Comparison of ENCODE assay signal across 14 cellular contexts in the genomic region with DNA sequence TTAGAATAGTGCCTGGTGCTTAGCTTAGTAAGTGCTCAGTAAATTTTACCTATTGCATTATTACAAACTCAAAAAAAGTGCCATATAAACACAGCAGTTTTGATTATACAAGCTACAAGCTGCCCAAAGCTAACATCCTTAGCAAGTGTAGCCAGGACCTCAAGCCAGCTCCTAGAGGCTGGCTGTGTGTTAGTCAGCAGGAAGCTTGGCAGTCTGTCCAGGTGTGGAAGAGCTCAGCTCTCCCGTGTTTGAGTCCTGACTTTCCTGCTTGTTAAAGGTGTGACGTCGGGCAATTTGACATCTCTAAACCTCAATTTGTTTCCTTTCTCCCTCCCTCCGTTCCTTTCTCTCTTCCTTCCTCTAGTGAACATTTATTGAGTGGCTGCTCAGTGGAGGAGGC.
DNase-seq lines count a peak whose midpoint lies in the region; ATAC-seq and TF ChIP-seq lines count a peak whose summit lies in the region.
"Had no signal": no experiment of that assay in that cellular context is flagged by ENCODE, and none has a peak within 500 bp of the region (broad histone marks: within the 10 kb centered on the region; RNA-seq: fewer than 3 reads in every experiment).

No MANE protein-coding gene starts in this region.

- H3K4me3 Mint-ChIP-seq in CD14-positive monocyte = peak overlapping the region in 1 of 2 donors; percentile 22
- H3K4me3 Mint-ChIP-seq: stimulated activated naive CD8-positive, alpha-beta T cell treated with anti-CD3 and anti-CD28 coated beads, Interleukin-15, Interleukin-2, amounts not matched to agents 100 ng/mL and 50 ng/mL, for 24 hours had no signal

- peaks cover 2 to 12% (median 3%) of the 10 kb centered on the region in 3 donors for H3K27me3 Mint-ChIP-seq in CD14-positive monocyte (ENCODE audit: low read depth in 3 of 3)

- peaks cover 0 to 3% of the 10 kb centered on the region in 2 donors for H3K36me3 Mint-ChIP-seq in CD14-positive monocyte

- H3K27ac ChIP-seq in BLaER1 (no peak overlapping the region), colonic mucosa (peak overlapping the region; percentile 49), mesodermal cell (ENCODE audit: low read depth, low read length, severe bottlenecking) (peak overlapping the region; percentile 1)

- ATAC-seq in GM18502 (IDR thresholded peaks at IDR 0.05; ENCODE audit: poor library complexity, unreplicated experiment) (no peak), HG02763 (IDR thresholded peaks at IDR 0.05; ENCODE audit: unreplicated experiment) (no peak)

- no peaks in the 10 kb centered on the region for H3K27me3 ChIP-seq in BLaER1
- H3K27me3 ChIP-seq in colonic mucosa = no peaks in the 10 kb centered on the region
- H3K27me3 ChIP-seq: Peyer's patch had no signal

- peak overlapping the region in 1 of 7 donors; percentile 31 for H3K27ac Mint-ChIP-seq in CD14-positive monocyte
- H3K27ac Mint-ChIP-seq: activated T-helper 2 cell treated with anti-CD3 and anti-CD28 coated beads, Interferon-gamma antibody, Interleukin-2, Interleukin-4, amounts not matched to agents 10 μg/mL and 5 μg/mL and 100 μg/mL, durations not matched to agents 14 hours and 24 hours and 36 hours; stimulated activated naive CD8-positive, alpha-beta T cell treated with anti-CD3 and anti-CD28 coated beads, Interleukin-15, Interleukin-2, amounts not matched to agents 100 ng/mL and 50 ng/mL, for 24 hours had no signal

- no peaks in the 10 kb centered on the region for H3K9me3 ChIP-seq in BLaER1
- H3K9me3 ChIP-seq in colonic mucosa = no peaks in the 10 kb centered on the region
- H3K9me3 ChIP-seq in mesodermal cell (ENCODE audit: control insufficient read depth, low read length) = no peaks in the 10 kb centered on the region
- H3K9me3 ChIP-seq: Peyer's patch had no signal

- no peaks in the 10 kb centered on the region for H3K9me3 Mint-ChIP-seq in CD14-positive monocyte
- H3K9me3 Mint-ChIP-seq: activated T-helper 2 cell treated with anti-CD3 and anti-CD28 coated beads, Interferon-gamma antibody, Interleukin-2, Interleukin-4, amounts not matched to agents 10 μg/mL and 5 μg/mL and 100 μg/mL, durations not matched to agents 14 hours and 24 hours and 36 hours; stimulated activated naive CD8-positive, alpha-beta T cell treated with anti-CD3 and anti-CD28 coated beads, Interleukin-15, Interleukin-2, amounts not matched to agents 100 ng/mL and 50 ng/mL, for 24 hours had no signal

- H3K4me3 ChIP-seq in BLaER1 (no peak overlapping the region), colonic mucosa (no peak overlapping the region), mesodermal cell (ENCODE audit: extremely low read depth, insufficient read depth, low read length, poor library complexity, severe bottlenecking) (no peak overlapping the region)
- H3K4me3 ChIP-seq: Peyer's patch had no signal

- DNase-seq in M059J (ENCODE audit: low read depth) (peak; percentile 73), colonic mucosa (peak; percentile 78), CD14-positive monocyte (ENCODE audit: low spot score) (no peak), NCI-H1417 treated with DMSO at 0.1 percent for 48 hours (lab: John Stamatoyannopoulos, UW) (no peak)
- DNase-seq: cerebellar nuclear complex, NCI-H2081, NCI-H526 treated with DMSO at 0.1 percent for 48 hours, Peyer's patch had no signal

- TF ChIP-seq CTCF in colonic mucosa (IDR thresholded peaks at IDR 0.05) (no peak), CD14-positive monocyte (IDR thresholded peaks at IDR 0.05) (no peak)

- WGBS in mesodermal cell (ENCODE audit: insufficient coverage in 2 of 2), 2 experiments = 40% methylated on average over 1 of the region's 4 CpGs; no CpG with 5 or more reads in 1 of the 2 experiments

- H3K4me2 ChIP-seq in BLaER1 = peak overlapping the region; percentile 31

- H3K4me1 Mint-ChIP-seq in CD14-positive monocyte = peaks cover 63% of the 10 kb centered on the region

- H3K36me3 ChIP-seq in BLaER1 (no peaks in the 10 kb centered on the region), colonic mucosa (no peaks in the 10 kb centered on the region), mesodermal cell (ENCODE audit: control insufficient read depth, insufficient read depth, low read length) (no peaks in the 10 kb centered on the region)
- H3K36me3 ChIP-seq: Peyer's patch had no signal

- no peak overlapping the region for H3K9ac ChIP-seq in BLaER1
- H3K9ac ChIP-seq in colonic mucosa (ENCODE audit: low read depth in 2 of 2, low read length in 2 of 2) = peak overlapping the region in 1 of 2 donors; percentile 58

- intact Hi-C loops in colonic mucosa (cut with DNase I) = no loop called here
- intact Hi-C loops in CD14-positive monocyte (cut with micrococcal nuclease) = loop anchor here (10.0 kb wide), 2 partner anchors 70 to 90 kb away; a partner anchor contains a TSS

- H4K20me1 ChIP-seq in BLaER1 = no peaks in the 10 kb centered on the region

- H3K4me1 ChIP-seq in BLaER1 (peaks cover 66% of the 10 kb centered on the region), colonic mucosa (no peaks in the 10 kb centered on the region), mesodermal cell (ENCODE audit: control insufficient read depth, insufficient read depth, low read length, poor library complexity, severe bottlenecking) (peaks cover 46% of the 10 kb centered on the region)

Comparison
In these comparisons a context has a peak if more than half of its experiments do, and no peak if none do; other contexts are left out.
1. DNase-seq: peak in M059J (single experiment) and colonic mucosa (single experiment); none in CD14-positive monocyte (single experiment) and NCI-H1417 treated with DMSO at 0.1 percent for 48 hours (single experiment).